Comparison of ENCODE assay signal across 12 cellular contexts in the genomic region with DNA sequence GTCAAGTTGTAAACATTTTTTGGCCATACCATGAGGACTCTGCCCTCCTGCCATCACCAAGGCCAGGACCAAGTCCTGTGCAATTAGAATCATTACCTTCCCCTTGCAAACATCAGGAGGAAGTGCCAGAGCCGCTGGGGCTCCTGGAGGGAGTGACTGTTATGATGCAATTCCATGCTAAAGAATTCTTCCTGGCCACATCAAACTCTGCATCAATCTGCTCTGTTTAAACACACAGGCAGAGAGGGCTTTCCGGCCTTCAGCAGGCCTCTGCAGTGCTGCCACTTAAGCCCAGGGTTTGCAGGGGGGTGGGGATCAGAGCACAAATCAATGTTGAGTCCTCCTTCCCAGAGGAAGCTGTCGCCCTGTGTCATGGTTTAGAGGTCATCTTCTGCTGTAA. TPM values are rescaled to one million over a fixed set of nuclear protein-coding genes. Genes with fewer than 3 reads are reported as not detected.
DNase-seq lines count a peak whose midpoint lies in the region; ATAC-seq and TF ChIP-seq lines count a peak whose summit lies in the region.
"Had no signal": no experiment of that assay in that cellular context is flagged by ENCODE, and none has a peak within 500 bp of the region (broad histone marks: within the 10 kb centered on the region; RNA-seq: fewer than 3 reads in every experiment).

No MANE protein-coding gene starts in this region.

- ATAC-seq in Right ventricle myocardium superior (ENCODE audit: poor library complexity), result no peak

- TF ChIP-seq EP300 in stomach (IDR thresholded peaks at IDR 0.05), result no peak

- no peak for TF ChIP-seq POLR2A in stomach (IDR thresholded peaks at IDR 0.05)

- H3K9me3 ChIP-seq in cardiac muscle cell (ENCODE audit: low read depth) (no peaks in the 10 kb centered on the region), stomach (no peaks in the 10 kb centered on the region)
- H3K9me3 ChIP-seq: heart left ventricle, uterus had no signal

- H3K4me3 ChIP-seq in cardiac muscle cell, result no peak overlapping the region
- H3K4me3 ChIP-seq in fibroblast of the aortic adventitia (ENCODE audit: low read depth, low read length), result no peak overlapping the region
- no peak overlapping the region for H3K4me3 ChIP-seq in stomach
- H3K4me3 ChIP-seq: heart left ventricle, uterus had no signal

- H3K27me3 ChIP-seq in cardiac muscle cell, result no peaks in the 10 kb centered on the region
- no peaks in the 10 kb centered on the region for H3K27me3 ChIP-seq in stomach
- H3K27me3 ChIP-seq: heart left ventricle, uterus had no signal

- H3K27ac ChIP-seq in cardiac muscle cell (peak overlapping the region; percentile 13), stomach (peak overlapping the region in 3 of 5 donors; percentile 14 to 27 (median 26))
- H3K27ac ChIP-seq: heart left ventricle, uterus had no signal

- H3K36me3 ChIP-seq in cardiac muscle cell (no peaks in the 10 kb centered on the region), stomach (peaks cover 3 to 34% (median 22%) of the 10 kb centered on the region in 4 donors)
- H3K36me3 ChIP-seq: uterus had no signal

- intact Hi-C loops in Right ventricle myocardium superior (cut with DNase I) (no loop called here), stomach (cut with DNase I; ENCODE audit: low total_unique reads) (no loop called here)

- peak in 1 of 2 donors; percentile 82 for DNase-seq in cardiac muscle cell (ENCODE audit: low read depth in 1 of 2, low spot score in 1 of 2)
- DNase-seq in Right ventricle myocardium superior, result no peak
- peak; percentile 57 for DNase-seq in RPMI7951 (ENCODE audit: low read depth)
- peak; percentile 61 for DNase-seq in fibroblast of the aortic adventitia (ENCODE audit: low read depth)
- peak; percentile 32 for DNase-seq in stomach
- DNase-seq in NK-92 treated with Interleukin-12 subunit alpha and Interleukin-12 subunit beta, amount 100 ng/mL, for 24 hours (lab: John Stamatoyannopoulos, UW), result no peak
- no peak for DNase-seq in NCI-H526 (lab: John Stamatoyannopoulos, UW)
- no peak for DNase-seq in NCI-H524 (lab: John Stamatoyannopoulos, UW)
- DNase-seq: central memory CD4-positive, alpha-beta T cell; heart left ventricle; NCI-H1694 had no signal

- H3K4me1 ChIP-seq in cardiac muscle cell (ENCODE audit: low read depth) (peaks cover 3% of the 10 kb centered on the region), stomach (peaks cover 30 to 67% (median 44%) of the 10 kb centered on the region in 4 donors)

- TF ChIP-seq CTCF in cardiac muscle cell (IDR thresholded peaks at IDR 0.05; ENCODE audit: low read depth, low read length) (no peak), fibroblast of the aortic adventitia (IDR thresholded peaks at IDR 0.05; ENCODE audit: insufficient read depth, low read length) (no peak), stomach (IDR thresholded peaks at IDR 0.05) (no peak)

- whole genome bisulfite sequencing in stomach, 5 donors, result 17 to 39% (median 27%) methylated on average over 3 of the region's 3 CpGs

RNA-seq across cellular contexts. Expression of a gene that starts 58.1 kb away (rescaled TPM):
- total RNA-seq in cardiac muscle cell (67.4 and 88.3 TPM in 2 replicates), Right ventricle myocardium superior (29.4 TPM), fibroblast of the aortic adventitia (ENCODE audit: low replicate concordance) (37.9 and 45.4 TPM in 2 replicates), stomach (100 to 1,000 TPM in 2 of 5 donors, 10 to 100 TPM in 3; 58.6 to 169 (median 80.5) TPM)
- polyA plus RNA-seq in cardiac muscle cell (67.8 and 74.5 TPM in 2 replicates), stomach (10 to 100 TPM; 21.3 to 41.2 (median 34.6) TPM)
- total RNA-seq in RPMI7951 (2014; rRNA removed; shearing (Covaris generic)), result 45.4 and 48.1 TPM in 2 replicates

Comparison
In these comparisons a context has a peak if more than half of its experiments do, and no peak if none do; other contexts are left out.
1. DNase-seq: peak in RPMI7951 (single experiment), fibroblast of the aortic adventitia (single experiment) and stomach (single experiment); none in Right ventricle myocardium superior (single experiment), NK-92 treated with Interleukin-12 subunit alpha and Interleukin-12 subunit beta, amount 100 ng/mL, for 24 hours (single experiment), NCI-H526 (0 of 2) and NCI-H524 (0 of 2).